ENCODE assay signal across 23 cellular contexts in the genomic region with DNA sequence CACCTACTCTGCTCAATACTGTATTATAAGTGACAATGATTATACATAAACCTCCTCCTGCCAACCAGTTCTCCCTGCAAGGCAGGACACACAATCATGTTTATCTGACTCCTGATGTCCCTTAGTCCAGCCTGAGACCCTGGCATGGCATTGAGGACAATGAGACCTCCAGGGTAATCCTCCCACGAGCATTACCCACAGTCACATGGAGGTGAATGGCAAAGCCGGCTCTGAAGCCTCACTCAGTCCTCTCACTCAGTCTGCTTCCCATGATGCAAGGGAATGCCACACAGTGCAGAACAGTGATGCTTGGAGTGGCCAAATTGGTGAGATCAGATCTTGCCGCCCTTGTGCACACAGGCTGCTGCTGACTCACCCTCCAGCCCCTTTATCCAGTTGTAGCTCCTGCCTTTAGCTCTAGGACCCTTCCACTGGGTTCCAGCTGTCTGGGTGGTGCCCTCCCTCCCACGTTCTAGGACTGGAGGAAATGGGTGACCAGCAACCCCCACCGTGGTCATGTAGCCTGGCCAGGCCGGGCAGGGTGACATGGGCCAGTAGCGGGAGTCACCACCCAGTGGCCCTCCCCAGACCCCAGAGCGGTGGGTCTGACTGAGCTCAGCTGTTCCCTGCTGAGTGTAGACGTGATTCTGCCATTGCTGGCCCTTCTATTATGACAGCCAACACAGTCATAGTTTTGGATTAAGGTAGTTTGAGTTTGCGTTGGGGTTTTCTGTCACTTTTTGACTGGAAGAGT. TPM values are rescaled to one million over a fixed set of nuclear protein-coding genes. Genes with fewer than 3 reads are reported as not detected.
DNase-seq lines count a peak whose midpoint lies in the region; ATAC-seq, FAIRE-seq and TF ChIP-seq lines count a peak whose summit lies in the region.
"Had no signal": no experiment of that assay in that cellular context is flagged by ENCODE, and none has a peak within 500 bp of the region (broad histone marks: within the 10 kb centered on the region; RNA-seq: fewer than 3 reads in every experiment).

No MANE protein-coding gene starts in this region.

- POLR2A ChIA-PET in HepG2 (lab: Yijun Ruan, JAX), result no interaction called here

- no TSS peak for BruUV-seq in HepG2 (replicated peaks; lab: Mats Ljungman, UMichigan)

- no peak for TF ChIP-seq RAD21 in HepG2 (CRISPR knock-in tag; IDR thresholded peaks at IDR 0.05)

- no peak for ATAC-seq in HepG2
- ATAC-seq: A549, PC-3 had no signal

- peaks cover 4% of the 10 kb centered on the region for H3K9me3 Mint-ChIP-seq in neural progenitor cell

- in situ Hi-C loops in GM13977 (cut with MboI; ENCODE audit: low pct_unique_long_range_greater_than_20kb, low sequenced_read_pairs, unreplicated experiment), result no loop called here
- in situ Hi-C loops in HepG2 (cut with HindIII; ENCODE audit: extremely low pct_ligation_motif_present, low pct_unique_long_range_greater_than_20kb), result no loop called here

- peaks cover 10% of the 10 kb centered on the region for H3K4me1 Mint-ChIP-seq in neural progenitor cell

- H3K79me2 ChIP-seq in neural progenitor cell (ENCODE audit: low read depth) (no peaks in the 10 kb centered on the region), HepG2 (ENCODE audit: insufficient read depth, low read length) (no peaks in the 10 kb centered on the region)

- H3K27ac ChIP-seq in coronary artery (no peak overlapping the region), neural progenitor cell (no peak overlapping the region), HepG2 (ENCODE audit: extremely low read length, insufficient read depth, low read length) (no peak overlapping the region), right atrium auricular region (no peak overlapping the region)
- H3K27ac ChIP-seq: A549, HL-60, KMS-11, SK-N-MC had no signal

- no peak overlapping the region for H3K4me3 ChIP-seq in coronary artery
- H3K4me3 ChIP-seq in neural progenitor cell, result no peak overlapping the region
- H3K4me3 ChIP-seq in HepG2 (replicated peaks in 1 of 3; ENCODE audit: insufficient read depth in 1 of 3, low read depth in 2 of 3, low read length in 3 of 3), result no peak overlapping the region
- H3K4me3 ChIP-seq in right atrium auricular region, result no peak overlapping the region
- H3K4me3 ChIP-seq: A549, HAP-1, SK-N-MC had no signal

- TF ChIP-seq POLR2A in HepG2 (IDR thresholded peaks at IDR 0.05; ENCODE audit: insufficient read depth in 1 of 2, low read depth in 2 of 2, low read length in 2 of 2), result no peak

- H3K4me1 ChIP-seq in neural progenitor cell, result peaks cover 18% of the 10 kb centered on the region
- peaks cover 3% of the 10 kb centered on the region; the same call in 1 of the 2 replicates for H3K4me1 ChIP-seq in HepG2 (ENCODE audit: insufficient read depth, low read length)
- peaks cover 0 to 19% of the 10 kb centered on the region in 2 donors for H3K4me1 ChIP-seq in right atrium auricular region
- H3K4me1 ChIP-seq: A549, HAP-1 had no signal

- no peak for FAIRE-seq in HepG2 (lab: Jason Lieb, UNC)
- FAIRE-seq: A549 had no signal

- intact Hi-C loops in HepG2 (cut with micrococcal nuclease; ENCODE audit: unreplicated experiment), result no loop called here

- no peaks in the 10 kb centered on the region for H3K36me3 ChIP-seq in neural progenitor cell
- H3K36me3 ChIP-seq in HepG2 (replicated peaks in 1 of 2; ENCODE audit: control insufficient read depth in 1 of 2, insufficient read depth in 2 of 2, low read length in 2 of 2), result no peaks in the 10 kb centered on the region
- no peaks in the 10 kb centered on the region for H3K36me3 ChIP-seq in right atrium auricular region
- H3K36me3 ChIP-seq: HAP-1 had no signal

- DNase-seq in AG08396 (ENCODE audit: low spot score) (peak; percentile 3), GM13977 (ENCODE audit: low spot score) (peak; percentile 2), coronary artery (ENCODE audit: low spot score) (peak; percentile 63), neural progenitor cell (ENCODE audit: low spot score) (no peak), NCI-H2171 treated with DMSO at 0.1 percent for 48 hours (lab: John Stamatoyannopoulos, UW) (no peak), HepG2 (ENCODE audit: low spot score) (no peak), right atrium auricular region (ENCODE audit: low spot score) (no peak), Ammon's horn (ENCODE audit: low spot score) (no peak)
- DNase-seq: CD4-positive, CD25-positive, alpha-beta regulatory T cell; IMR-90; NCI-H1105; NCI-H2081; NCI-H2171; NCI-H526; PC-3; RPMI8226; SHP77 had no signal

- TF ChIP-seq CTCF in GM13977 (IDR thresholded peaks at IDR 0.05; ENCODE audit: extremely low read depth, insufficient read depth, missing control alignments) (no peak), coronary artery (IDR thresholded peaks at IDR 0.05) (no peak), neural progenitor cell (IDR thresholded peaks at IDR 0.05) (no peak), HepG2 (CRISPR knock-in tag; IDR thresholded peaks at IDR 0.05) (no peak), right atrium auricular region (IDR thresholded peaks at IDR 0.05) (no peak)

- peak overlapping the region; percentile 53 for H3K4me3 Mint-ChIP-seq in neural progenitor cell
- H3K4me3 Mint-ChIP-seq: CD4-positive, CD25-positive, alpha-beta regulatory T cell had no signal

- H3F3A ChIP-seq in neural progenitor cell (ENCODE audit: low read depth), result peaks cover 13% of the 10 kb centered on the region

- H3K36me3 Mint-ChIP-seq in neural progenitor cell, result no peaks in the 10 kb centered on the region
- H3K36me3 Mint-ChIP-seq: CD4-positive, CD25-positive, alpha-beta regulatory T cell had no signal

- H3K9me3 ChIP-seq in neural progenitor cell (ENCODE audit: low read depth) (no peaks in the 10 kb centered on the region), HepG2 (ENCODE audit: low read length) (no peaks in the 10 kb centered on the region), right atrium auricular region (no peaks in the 10 kb centered on the region)
- H3K9me3 ChIP-seq: A549, HAP-1 had no signal

- no peak overlapping the region for H3K9ac ChIP-seq in neural progenitor cell
- no peak overlapping the region for H3K9ac ChIP-seq in HepG2 (ENCODE audit: insufficient read depth, low read depth, low read length)
- H3K9ac ChIP-seq: KMS-11 had no signal

- H3K27ac Mint-ChIP-seq in neural progenitor cell, result no peak overlapping the region
- H3K27ac Mint-ChIP-seq: CD4-positive, CD25-positive, alpha-beta regulatory T cell had no signal

- H2AFZ ChIP-seq in neural progenitor cell (replicated peaks) (no peak overlapping the region), HepG2 (ENCODE audit: low read length) (no peak overlapping the region)

- peaks cover 24% of the 10 kb centered on the region for H3K27me3 Mint-ChIP-seq in neural progenitor cell (ENCODE audit: insufficient read depth, low read depth)

- H3K4me2 ChIP-seq in neural progenitor cell (no peak overlapping the region), HepG2 (ENCODE audit: low read depth, low read length) (no peak overlapping the region)
- H3K4me2 ChIP-seq: A549, KMS-11 had no signal

- TF ChIP-seq EP300 in HepG2 (IDR thresholded peaks at IDR 0.05; ENCODE audit: low read depth in 2 of 2, low read length in 2 of 2) (no peak), HepG2 (CRISPR knock-in tag; IDR thresholded peaks at IDR 0.05; ENCODE audit: borderline replicate concordance) (no peak)

- WGBS in HepG2 (ENCODE audit: low lambda C conversion rate), result 7% methylated on average over 6 of the region's 10 CpGs

- H3K27me3 ChIP-seq in neural progenitor cell (peaks cover 21% of the 10 kb centered on the region), HepG2 (ENCODE audit: control insufficient read depth in 1 of 2, insufficient read depth in 2 of 2, low read length in 2 of 2) (peaks cover 4 to 44% of the 10 kb centered on the region in 2 experiments), right atrium auricular region (no peaks in the 10 kb centered on the region)

- CTCF ChIA-PET in HepG2 (lab: Yijun Ruan, JAX; ENCODE audit: low intra/inter-chr PET ratio, low total read pairs), result no interaction called here

- H4K20me1 ChIP-seq in neural progenitor cell (ENCODE audit: low read depth) (no peaks in the 10 kb centered on the region), HepG2 (ENCODE audit: insufficient read depth, low read length) (no peaks in the 10 kb centered on the region)

TF ChIP-seq in HepG2, 621 proteins besides CTCF, POLR2A, EP300 and RAD21 (continues in another document):
- no peak for TF ChIP-seq ZNF326 (CRISPR knock-in tag; IDR thresholded peaks at IDR 0.05; ENCODE audit: borderline replicate concordance)
- no peak for TF ChIP-seq ZNF253 (CRISPR knock-in tag; IDR thresholded peaks at IDR 0.05; ENCODE audit: borderline replicate concordance)
- TF ChIP-seq ZSCAN25 (CRISPR knock-in tag; IDR thresholded peaks at IDR 0.05), result no peak

RNA-seq across cellular contexts. Expression of a gene that starts 5.5 kb away (rescaled TPM):
- total RNA-seq in neural progenitor cell (ENCODE audit: low replicate concordance) (7.4 and 8.5 TPM in 2 replicates), HepG2 (2016; rRNA removed; fragmentation: Illumina TruSeq; extraction: Trizol) (0.80 and 1.5 TPM in 2 replicates), right atrium auricular region (1 to 10 TPM; 2.4 to 3.2 TPM)
- total RNA-seq in HepG2 (2016; cell fraction: cytosol; rRNA removed; fragmentation: Illumina TruSeq; extraction: Trizol; ENCODE audit: low read depth), result 0.81 and 1.2 TPM in 2 replicates
- 0.76 and 0.89 TPM in 2 replicates for total RNA-seq in HepG2 (2016; cell fraction: insoluble cytoplasmic fraction; rRNA removed; fragmentation: Illumina TruSeq; extraction: Trizol)
- total RNA-seq in HepG2 (2016; cell fraction: membrane; rRNA removed; fragmentation: Illumina TruSeq; extraction: Trizol), result 1.7 and 1.9 TPM in 2 replicates
- 0.63 and 1.2 TPM in 2 replicates for total RNA-seq in HepG2 (2016; cell fraction: nucleus; rRNA removed; fragmentation: Illumina TruSeq; extraction: Trizol)
- 1.0 and 1.2 TPM in 2 replicates for polyA plus RNA-seq in HepG2 (2011; rRNA removed)
- 1.2 and 1.4 TPM in 2 replicates for polyA plus RNA-seq in HepG2 (2011; cell fraction: cytosol; rRNA removed)
- 1.0 TPM in 2 replicates for polyA plus RNA-seq in HepG2 (2011; cell fraction: nucleus; rRNA removed)
- 0.47 and 0.72 TPM in 2 replicates for polyA plus RNA-seq in HepG2 (2012)
- 1.3 TPM in 2 replicates for polyA plus RNA-seq in HepG2 (2016; cell fraction: cytosol; fragmentation: Illumina TruSeq; extraction: Trizol; ENCODE audit: low read depth)
- 0.51 and 0.62 TPM in 2 replicates for polyA plus RNA-seq in HepG2 (2016; cell fraction: insoluble cytoplasmic fraction; fragmentation: Illumina TruSeq; extraction: Trizol; ENCODE audit: low read depth)
- polyA plus RNA-seq in HepG2 (2016; cell fraction: membrane; fragmentation: Illumina TruSeq; extraction: Trizol; ENCODE audit: low read depth), result 1.5 and 1.6 TPM in 2 replicates
- 0.71 and 1.2 TPM in 2 replicates for polyA plus RNA-seq in HepG2 (2016; cell fraction: nucleus; fragmentation: Illumina TruSeq; extraction: Trizol; ENCODE audit: insufficient read depth, low read depth)
- polyA minus RNA-seq in HepG2 (2011; rRNA and poly(A)+ RNA removed; ENCODE audit: low replicate concordance), result 1.9 TPM in 1 of 2 replicates, not detected in the other
- 0.30 and 0.35 TPM in 2 replicates for polyA minus RNA-seq in HepG2 (2011; cell fraction: cytosol; rRNA and poly(A)+ RNA removed)
- polyA minus RNA-seq in HepG2 (2011; cell fraction: nucleus; rRNA and poly(A)+ RNA removed), result 0.64 and 1.6 TPM in 2 replicates
- total RNA-seq: CD4-positive, CD25-positive, alpha-beta regulatory T cell; HT-29 had no signal
- polyA plus RNA-seq: CD4-positive, CD25-positive, alpha-beta regulatory T cell had no signal

Comparison
In these comparisons a context has a peak if more than half of its experiments do, and no peak if none do; other contexts are left out.
1. DNase-seq: peak in AG08396 (single experiment), GM13977 (single experiment) and coronary artery (single experiment); none in neural progenitor cell (single experiment), NCI-H2171 treated with DMSO at 0.1 percent for 48 hours (single experiment), HepG2 (single experiment), right atrium auricular region (single experiment) and Ammon's horn (single experiment).